In genomic region chr4:58502839-58503238, GRCh38 we compare ENCODE assay signal across 1 cellular context.
TF ChIP-seq lines count a peak whose summit lies in the region.

No MANE protein-coding gene starts in this region.

TF ChIP-seq in H1, 55 proteins besides CTCF, POLR2A, EP300 and RAD21:
- TF ChIP-seq CHD7 (IDR thresholded peaks at IDR 0.05; ENCODE audit: insufficient replicate concordance, low read length), result no peak
- TF ChIP-seq ZNF274 (IDR thresholded peaks at IDR 0.05; ENCODE audit: borderline replicate concordance, extremely low read depth, low read length), result no peak
- no peak for TF ChIP-seq BRCA1 (IDR thresholded peaks at IDR 0.05; ENCODE audit: low read depth, low read length)
- no peak for TF ChIP-seq ASH2L (IDR thresholded peaks at IDR 0.05; ENCODE audit: low read length)
- TF ChIP-seq MAX (IDR thresholded peaks at IDR 0.05), result no peak
- no peak for TF ChIP-seq CEBPB (IDR thresholded peaks at IDR 0.05; ENCODE audit: low read depth, low read length)
- no peak for TF ChIP-seq EZH2 (IDR thresholded peaks at IDR 0.05; ENCODE audit: low read depth, low read length, severe bottlenecking)
- no peak for TF ChIP-seq CHD1 (IDR thresholded peaks at IDR 0.05; ENCODE audit: low read depth, low read length)
- no peak for TF ChIP-seq NANOG (IDR thresholded peaks at IDR 0.05; ENCODE audit: insufficient read depth, low read depth, low read length, poor library complexity, severe bottlenecking)
- TF ChIP-seq BACH1 (IDR thresholded peaks at IDR 0.05; ENCODE audit: low read length), result no peak
- no peak for TF ChIP-seq TCF12 (IDR thresholded peaks at IDR 0.05; ENCODE audit: low read depth, low read length)
- TF ChIP-seq BCL11A (IDR thresholded peaks at IDR 0.05; ENCODE audit: low read depth in 2 of 2, low read length in 2 of 2), result no peak
- TF ChIP-seq RNF2 (IDR thresholded peaks at IDR 0.05; ENCODE audit: borderline replicate concordance, low read depth, low read length, missing control alignments, poor library complexity, severe bottlenecking), result no peak
- no peak for TF ChIP-seq POU5F1 (IDR thresholded peaks at IDR 0.05; ENCODE audit: low read depth, low read length)
- no peak for TF ChIP-seq POLR2AphosphoS5 (IDR thresholded peaks at IDR 0.05; ENCODE audit: low read depth, low read length)
- no peak for TF ChIP-seq HDAC6 (IDR thresholded peaks at IDR 0.05; ENCODE audit: low read depth, low read length)
- no peak for TF ChIP-seq GABPA (IDR thresholded peaks at IDR 0.05; ENCODE audit: borderline replicate concordance, insufficient read depth, low read length)
- no peak for TF ChIP-seq CREB1 (IDR thresholded peaks at IDR 0.05)
- no peak for TF ChIP-seq CTBP2 (IDR thresholded peaks at IDR 0.05; ENCODE audit: borderline replicate concordance, insufficient read depth, insufficient read length, low read length)
- no peak for TF ChIP-seq SIRT6 (IDR thresholded peaks at IDR 0.05; ENCODE audit: low read length)
TF ChIP-seq in H1: peak in this region for 0.
